ENCODE assay signal across 9 cellular contexts in the genomic region with DNA sequence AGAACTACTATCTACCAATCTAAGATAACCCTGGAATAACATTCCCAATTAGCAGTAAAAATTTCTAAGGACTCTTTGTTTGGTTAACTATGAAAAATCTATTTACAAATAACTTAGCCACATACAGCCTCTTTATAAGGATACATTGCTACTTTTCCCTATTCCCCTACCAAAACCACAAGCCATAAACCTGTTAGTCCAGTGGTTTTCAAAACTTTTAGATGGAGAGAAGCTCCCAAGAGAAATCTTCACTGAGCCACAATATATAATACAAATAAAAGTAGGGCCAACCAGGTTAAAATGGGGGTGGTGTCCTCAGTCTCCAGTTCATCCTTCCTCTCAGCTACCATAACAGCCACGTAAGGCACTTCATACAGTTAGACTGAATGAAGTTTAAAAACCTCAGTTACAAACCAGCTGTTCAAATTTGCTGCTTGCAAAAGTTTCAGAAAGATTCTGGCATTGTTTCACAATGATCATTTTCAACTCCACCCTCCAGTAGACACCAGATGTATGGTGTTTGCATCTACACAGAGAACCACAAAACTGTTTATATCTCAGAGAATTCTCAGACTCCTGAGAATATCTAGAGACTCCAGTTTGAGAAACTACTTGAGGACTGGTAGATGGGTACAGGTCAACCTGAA. TPM values are rescaled to one million over a fixed set of nuclear protein-coding genes. Genes with fewer than 3 reads are reported as not detected.
DNase-seq lines count a peak whose midpoint lies in the region; ATAC-seq and TF ChIP-seq lines count a peak whose summit lies in the region.
"Had no signal": no experiment of that assay in that cellular context is flagged by ENCODE, and none has a peak within 500 bp of the region (broad histone marks: within the 10 kb centered on the region; RNA-seq: fewer than 3 reads in every experiment).

No MANE protein-coding gene starts in this region.

- H3K36me3 ChIP-seq in ovary, result no peaks in the 10 kb centered on the region

- H3K27ac Mint-ChIP-seq in dendritic cell treated with granulocyte-macrophage colony-stimulating factor and Interleukin-4, amounts not matched to agents 40 ng/mL and 50 ng/mL, for 4 days, result peak overlapping the region; percentile 35

- no peaks in the 10 kb centered on the region for H3K9me3 Mint-ChIP-seq in dendritic cell treated with granulocyte-macrophage colony-stimulating factor and Interleukin-4, amounts not matched to agents 40 ng/mL and 50 ng/mL, for 4 days

- peaks cover 45% of the 10 kb centered on the region for H3K4me1 Mint-ChIP-seq in dendritic cell treated with granulocyte-macrophage colony-stimulating factor and Interleukin-4, amounts not matched to agents 40 ng/mL and 50 ng/mL, for 4 days (ENCODE audit: low read depth)

- TF ChIP-seq POLR2A in ovary (IDR thresholded peaks at IDR 0.05), result no peak

- no peak overlapping the region for H3K4me3 Mint-ChIP-seq in dendritic cell treated with granulocyte-macrophage colony-stimulating factor and Interleukin-4, amounts not matched to agents 40 ng/mL and 50 ng/mL, for 4 days

- intact Hi-C loops in dendritic cell treated with granulocyte-macrophage colony-stimulating factor and Interleukin-4, amounts not matched to agents 40 ng/mL and 50 ng/mL, for 4 days (cut with micrococcal nuclease), result no loop called here
- intact Hi-C loops in ovary (cut with DNase I), result no loop called here

- no peak for TF ChIP-seq EP300 in ovary (IDR thresholded peaks at IDR 0.05)

- DNase-seq in GF-D8 (lab: John Stamatoyannopoulos, UW) (peak; percentile 30), hippocampal formation (lab: John Stamatoyannopoulos, UW) (no peak), ovary (no peak), hepatic stellate cell (ENCODE audit: low spot score) (no peak), T-helper 9 cell (no peak)

- no peaks in the 10 kb centered on the region for H3K36me3 Mint-ChIP-seq in dendritic cell treated with granulocyte-macrophage colony-stimulating factor and Interleukin-4, amounts not matched to agents 40 ng/mL and 50 ng/mL, for 4 days (ENCODE audit: low read depth)

- no peaks in the 10 kb centered on the region for H3K4me1 ChIP-seq in ovary (ENCODE audit: insufficient read depth)

- H3K27me3 Mint-ChIP-seq in dendritic cell treated with granulocyte-macrophage colony-stimulating factor and Interleukin-4, amounts not matched to agents 40 ng/mL and 50 ng/mL, for 4 days, result no peaks in the 10 kb centered on the region

- ATAC-seq in GM21390 (IDR thresholded peaks at IDR 0.05; ENCODE audit: unreplicated experiment) (peak; percentile 86), HG03460 (IDR thresholded peaks at IDR 0.05; ENCODE audit: unreplicated experiment) (peak; percentile 82)
- ATAC-seq: HCT116 had no signal

- no peak overlapping the region for H3K27ac ChIP-seq in ovary

- TF ChIP-seq CTCF in ovary (IDR thresholded peaks at IDR 0.05), result no peak

- H3K9me3 ChIP-seq in ovary, result no peaks in the 10 kb centered on the region

- 17 to 38% (median 20%) methylated on average over 1 of the region's 1 CpG for WGBS in ovary, 3 donors

- no peak overlapping the region for H3K4me3 ChIP-seq in ovary

- H3K27me3 ChIP-seq in ovary, result no peaks in the 10 kb centered on the region

RNA-seq across cellular contexts. Expression of gene SOS1, which starts 26.0 kb away (rescaled TPM):
- 10 to 100 TPM; 23.2 to 70.1 (median 44.6) TPM for total RNA-seq in ovary
- polyA plus RNA-seq in ovary, result 10 to 100 TPM; 14.4 to 38.4 TPM
